8 cellular contexts compared by ENCODE assay signal in genomic region chrX:149939271-149940014, GRCh38. TPM values are rescaled to one million over a fixed set of nuclear protein-coding genes. Genes with fewer than 3 reads are reported as not detected.
DNase-seq lines count a peak whose midpoint lies in the region; ATAC-seq and TF ChIP-seq lines count a peak whose summit lies in the region.

No MANE protein-coding gene starts in this region.

- peak overlapping the region; percentile 51 for H3K4me3 ChIP-seq in A673 (ENCODE audit: low read depth, low read length, poor library complexity, severe bottlenecking)
- H3K4me3 ChIP-seq in effector memory CD4-positive, alpha-beta T cell (ENCODE audit: insufficient read depth, low read depth, low read length, poor library complexity, severe bottlenecking) = peak overlapping the region; percentile 69
- peak overlapping the region; percentile 62 to 69 for H3K4me3 ChIP-seq in mesenchymal stem cell (ENCODE audit: insufficient read depth in 1 of 2, low read depth in 1 of 2, low read length in 2 of 2)

- peak overlapping the region; percentile 96 for H2BK5ac ChIP-seq in mesenchymal stem cell (ENCODE audit: low read depth, low read length, poor library complexity, severe bottlenecking)

- H3K4me1 ChIP-seq in A673 (ENCODE audit: insufficient read depth, low read length, poor library complexity, severe bottlenecking) (no peaks in the 10 kb centered on the region), mesenchymal stem cell (ENCODE audit: control insufficient read depth, insufficient read depth, low read depth, low read length) (peaks cover 5% of the 10 kb centered on the region)
- peaks cover 6% of the 10 kb centered on the region for H3K4me1 ChIP-seq in effector memory CD4-positive, alpha-beta T cell (ENCODE audit: control insufficient read depth, insufficient read depth, low read length, poor library complexity, severe bottlenecking)

- peak overlapping the region; percentile 28 for H3K4me2 ChIP-seq in mesenchymal stem cell (ENCODE audit: low read length, poor library complexity, severe bottlenecking)

- peak overlapping the region; percentile 51 to 64 for H3K4ac ChIP-seq in mesenchymal stem cell (ENCODE audit: low read depth in 1 of 2, low read length in 2 of 2)

- TF ChIP-seq CTCF in A673 (conservative IDR thresholded peaks at IDR 0.05; ENCODE audit: low read depth, low read length) = no peak

- peak overlapping the region; percentile 52 for H4K8ac ChIP-seq in mesenchymal stem cell (ENCODE audit: low read length)

- DNase-seq in A673 (ENCODE audit: low spot score) (peak; percentile 92), HT-29 (ENCODE audit: low spot score) (peak; percentile 94), NK-92 (lab: John Stamatoyannopoulos, UW; ENCODE audit: unreplicated experiment) (peak; percentile 70), mesenchymal stem cell (peak; percentile 91)
- peak; percentile 72 to 82 for DNase-seq in activated CD8-positive, alpha-beta memory T cell treated with anti-CD3 and anti-CD28 coated beads for 4 hours (ENCODE audit: low read depth in 2 of 2)
- peak; percentile 82 to 87 (median 85) for DNase-seq in effector memory CD4-positive, alpha-beta T cell
- peak; percentile 78 to 87 (median 86) for DNase-seq in stimulated activated CD4-positive, alpha-beta T cell treated with anti-CD3 and anti-CD28 coated beads, TNF-alpha, amount 100 ng/mL, for 48 hours (ENCODE audit: low read depth in 3 of 3)

- H3K18ac ChIP-seq in mesenchymal stem cell (ENCODE audit: low read depth in 1 of 2, low read length in 2 of 2) = peak overlapping the region in 1 of 2 experiments; percentile 87

- H4K91ac ChIP-seq in mesenchymal stem cell (ENCODE audit: low read length) = no peak overlapping the region

- H2BK120ac ChIP-seq in mesenchymal stem cell (ENCODE audit: low read depth, low read length) = peak overlapping the region; percentile 64

- H2AFZ ChIP-seq in mesenchymal stem cell (ENCODE audit: low read depth, low read length) = no peak overlapping the region

- CTCF ChIA-PET in A673 (lab: Charles Lee) = interaction anchor here (0.7 kb wide), 1 partner anchor 468 kb away, joined by 3 read pairs; no protein-coding TSS in a partner anchor

- H2BK15ac ChIP-seq in mesenchymal stem cell (ENCODE audit: low read depth, poor library complexity, severe bottlenecking) = no peak overlapping the region

- H3K27ac ChIP-seq in A673 (ENCODE audit: low read depth, low read length, poor library complexity, severe bottlenecking) (peak overlapping the region; percentile 94), mesenchymal stem cell (ENCODE audit: low read length, poor library complexity, severe bottlenecking) (peak overlapping the region; percentile 99)
- H3K27ac ChIP-seq in effector memory CD4-positive, alpha-beta T cell (ENCODE audit: insufficient read depth, low read length, poor library complexity, severe bottlenecking) = peak overlapping the region; percentile 67

- H3K23ac ChIP-seq in mesenchymal stem cell (ENCODE audit: low read length in 2 of 2) = no peak overlapping the region

- under 1% methylated on average over 26 of the region's 48 CpGs for WGBS in mesenchymal stem cell

- no TSS peak for BruUV-seq in A673 (replicated peaks; lab: Mats Ljungman, UMichigan)

- ATAC-seq in GM19372 (IDR thresholded peaks at IDR 0.05; ENCODE audit: low read depth, unreplicated experiment) = peak; percentile 14

- no peak overlapping the region for H2AK5ac ChIP-seq in mesenchymal stem cell (ENCODE audit: low read length, severe bottlenecking)

- H2BK12ac ChIP-seq in mesenchymal stem cell (ENCODE audit: low read length in 2 of 2) = no peak overlapping the region

- H3K36me3 ChIP-seq in A673 (ENCODE audit: insufficient read depth, low read length, poor library complexity, severe bottlenecking) (no peaks in the 10 kb centered on the region), mesenchymal stem cell (ENCODE audit: control insufficient read depth in 1 of 2, insufficient read depth in 2 of 2, low read depth in 1 of 2, low read length in 2 of 2) (peaks cover 3 to 7% of the 10 kb centered on the region in 2 experiments)
- H3K36me3 ChIP-seq in effector memory CD4-positive, alpha-beta T cell (ENCODE audit: control insufficient read depth, insufficient read depth, low read length) = no peaks in the 10 kb centered on the region

- POLR2A ChIA-PET in A673 (lab: Charles Lee; ENCODE audit: low non-redundant PET) = interaction anchor here (0.5 to 0.6 kb wide), 2 partner anchors 400 to 426 kb away, joined by 5 to 7 read pairs; no protein-coding TSS in a partner anchor

- no peaks in the 10 kb centered on the region for H3K27me3 ChIP-seq in A673 (replicated peaks; ENCODE audit: insufficient read depth, low read depth, low read length, poor library complexity)
- no peaks in the 10 kb centered on the region for H3K27me3 ChIP-seq in effector memory CD4-positive, alpha-beta T cell (replicated peaks; ENCODE audit: control insufficient read depth, insufficient read depth, low read length, poor library complexity, severe bottlenecking)
- no peaks in the 10 kb centered on the region for H3K27me3 ChIP-seq in mesenchymal stem cell (ENCODE audit: control insufficient read depth in 1 of 2, insufficient read depth in 1 of 2, low read length in 2 of 2)

- H3K14ac ChIP-seq in mesenchymal stem cell (ENCODE audit: low read length in 2 of 2) = no peak overlapping the region

- H3K9me3 ChIP-seq in A673 (ENCODE audit: low read depth, low read length, poor library complexity, severe bottlenecking) = no peaks in the 10 kb centered on the region
- no peaks in the 10 kb centered on the region for H3K9me3 ChIP-seq in effector memory CD4-positive, alpha-beta T cell (ENCODE audit: control insufficient read depth, low read length)
- H3K9me3 ChIP-seq in mesenchymal stem cell (ENCODE audit: control insufficient read depth, low read length) = no peaks in the 10 kb centered on the region

- intact Hi-C loops in A673 (cut with micrococcal nuclease; ENCODE audit: unreplicated experiment) = no loop called here

- H3K79me1 ChIP-seq in mesenchymal stem cell (replicated peaks; ENCODE audit: low read length, poor library complexity, severe bottlenecking) = peaks cover 1% of the 10 kb centered on the region

- H3K9ac ChIP-seq in mesenchymal stem cell (ENCODE audit: low read length) = peak overlapping the region; percentile 89

RNA-seq across cellular contexts. Expression of gene EOLA2, which starts 1.2 kb away (rescaled TPM):
- total RNA-seq in A673 (2021) = 27.8 and 33.8 TPM in 2 replicates
- 45.0 and 45.6 TPM in 2 replicates for total RNA-seq in HT-29 (2014; rRNA removed; shearing (Covaris generic))
- 24.5 TPM for polyA plus RNA-seq in mesenchymal stem cell (2013, experiment 1 of 2)
- polyA plus RNA-seq in mesenchymal stem cell (2013, experiment 2 of 2) = 23.2 TPM

RNA-seq across cellular contexts. Expression of gene HSFX4, which starts 10.1 kb away (rescaled TPM):
- not detected in 2 replicates for total RNA-seq in A673 (2021)
- 0.47 TPM in 1 of 2 replicates, not detected in the other for total RNA-seq in HT-29 (2014; rRNA removed; shearing (Covaris generic))
- polyA plus RNA-seq in mesenchymal stem cell (2013, experiment 1 of 2) = not detected
- not detected for polyA plus RNA-seq in mesenchymal stem cell (2013, experiment 2 of 2)

RNA-seq across cellular contexts. Expression of gene MAGEA8, which starts 58.5 kb away (rescaled TPM):
- not detected in 2 replicates for total RNA-seq in A673 (2021)
- total RNA-seq in HT-29 (2014; rRNA removed; shearing (Covaris generic)) = not detected in 2 replicates
- polyA plus RNA-seq in mesenchymal stem cell (2013, experiment 1 of 2) = not detected
- not detected for polyA plus RNA-seq in mesenchymal stem cell (2013, experiment 2 of 2)

Comparison
In these comparisons a context has a peak if more than half of its experiments do, and no peak if none do; other contexts are left out.
1. Peak in every context shown above with its lines: DNase-seq, ATAC-seq, H3K4me3 ChIP-seq and H3K27ac ChIP-seq.